ENCODE assay signal across 14 cellular contexts in genomic region chr17:19341641-19342610, GRCh38. TPM values are rescaled to one million over a fixed set of nuclear protein-coding genes. Genes with fewer than 3 reads are reported as not detected.
DNase-seq lines count a peak whose midpoint lies in the region; ATAC-seq and TF ChIP-seq lines count a peak whose summit lies in the region.
"Had no signal": no experiment of that assay in that cellular context is flagged by ENCODE, and none has a peak within 500 bp of the region (broad histone marks: within the 10 kb centered on the region; RNA-seq: fewer than 3 reads in every experiment).

No MANE protein-coding gene starts in this region.

- H3K9me3 ChIP-seq in HEK293 (ENCODE audit: control insufficient read depth, insufficient read depth, low read depth, low read length) (no peaks in the 10 kb centered on the region), esophagus squamous epithelium (no peaks in the 10 kb centered on the region), osteoblast (ENCODE audit: low read depth, low read length) (no peaks in the 10 kb centered on the region)
- H3K9me3 ChIP-seq: left lung had no signal

- DNase-seq in AG10803 (ENCODE audit: low read depth): peak; percentile 60
- no peak for DNase-seq in esophagus squamous epithelium (lab: John Stamatoyannopoulos, UW)
- DNase-seq in osteoblast (ENCODE audit: insufficient read length, low spot score, missing footprints): peak; percentile 95
- no peak for DNase-seq in activated T-helper 2 cell treated with anti-CD3 and anti-CD28 coated beads, Interferon-gamma antibody, Interleukin-2, Interleukin-4, amounts not matched to agents 10 μg/mL and 5 μg/mL and 100 μg/mL, durations not matched to agents 14 hours and 24 hours and 36 hours (ENCODE audit: low spot score)
- DNase-seq: left lung, SHP77 treated with DMSO at 0.1 percent for 48 hours had no signal

- TF ChIP-seq POLR2A in esophagus squamous epithelium (IDR thresholded peaks at IDR 0.05): no peak

- H3K27ac Mint-ChIP-seq in activated T-helper 2 cell treated with anti-CD3 and anti-CD28 coated beads, Interferon-gamma antibody, Interleukin-2, Interleukin-4, amounts not matched to agents 10 μg/mL and 5 μg/mL and 100 μg/mL, durations not matched to agents 14 hours and 24 hours and 36 hours: no peak overlapping the region
- H3K27ac Mint-ChIP-seq: activated T-helper 1 cell treated with anti-CD3 and anti-CD28 coated beads, Interleukin-12 subunit alpha, Interleukin-12 subunit beta, Interleukin-2, Interleukin-4 antibody, amounts not matched to agents 30 ng/mL and 10 ng/mL and 1 ng/mL, durations not matched to agents 14 hours and 24 hours and 36 hours had no signal

- no peak overlapping the region for H3K4me3 Mint-ChIP-seq in activated T-helper 2 cell treated with anti-CD3 and anti-CD28 coated beads, Interferon-gamma antibody, Interleukin-2, Interleukin-4, amounts not matched to agents 10 μg/mL and 5 μg/mL and 100 μg/mL, durations not matched to agents 14 hours and 24 hours and 36 hours (ENCODE audit: low read depth)
- H3K4me3 Mint-ChIP-seq: activated T-helper 1 cell treated with anti-CD3 and anti-CD28 coated beads, Interleukin-12 subunit alpha, Interleukin-12 subunit beta, Interleukin-2, Interleukin-4 antibody, amounts not matched to agents 30 ng/mL and 10 ng/mL and 1 ng/mL, durations not matched to agents 14 hours and 24 hours and 36 hours had no signal

- TF ChIP-seq CTCF in AG10803 (conservative IDR thresholded peaks at IDR 0.05; ENCODE audit: low read length): no peak
- TF ChIP-seq CTCF in HEK293 (tag by site-specific recombination; IDR thresholded peaks at IDR 0.05): no peak
- no peak for TF ChIP-seq CTCF in esophagus squamous epithelium (IDR thresholded peaks at IDR 0.05)
- TF ChIP-seq CTCF in osteoblast (IDR thresholded peaks at IDR 0.05; ENCODE audit: extremely low read depth, low read depth, low read length): no peak

- no peak overlapping the region for H2AFZ ChIP-seq in osteoblast (ENCODE audit: low read length)

- H3K27ac ChIP-seq in HEK293 (ENCODE audit: extremely low read depth, low read depth, low read length): 0 out of 2 replicates have a peak overlapping the region, but pooled peaks have one; percentile 2
- peak overlapping the region in 3 of 4 donors; percentile 10 to 33 (median 29) for H3K27ac ChIP-seq in esophagus squamous epithelium
- H3K27ac ChIP-seq in osteoblast (ENCODE audit: low read depth, low read length): no peak overlapping the region
- H3K27ac ChIP-seq: left lung had no signal

- H3K36me3 Mint-ChIP-seq in activated T-helper 2 cell treated with anti-CD3 and anti-CD28 coated beads, Interferon-gamma antibody, Interleukin-2, Interleukin-4, amounts not matched to agents 10 μg/mL and 5 μg/mL and 100 μg/mL, durations not matched to agents 14 hours and 24 hours and 36 hours (ENCODE audit: low read depth): no peaks in the 10 kb centered on the region

- peaks cover 2% of the 10 kb centered on the region for H3K4me1 ChIP-seq in HEK293 (ENCODE audit: control insufficient read depth, insufficient read depth, low read length)
- peaks cover 13 to 72% (median 28%) of the 10 kb centered on the region in 3 donors for H3K4me1 ChIP-seq in esophagus squamous epithelium
- H3K4me1 ChIP-seq in osteoblast (ENCODE audit: insufficient read depth, low read length): peaks cover 28% of the 10 kb centered on the region

- CTCF ChIA-PET in HEK293 (lab: Yijun Ruan, JAX): interaction anchor here (0.7 to 1.6 kb wide), 3 partner anchors 20 to 720 kb away, joined by 3 to 6 read pairs (median 3); partner anchors contain the start of gene B9D1

- intact Hi-C loops in esophagus squamous epithelium (cut with DNase I): no loop called here
- intact Hi-C loops in activated T-helper 2 cell treated with anti-CD3 and anti-CD28 coated beads, Interferon-gamma antibody, Interleukin-2, Interleukin-4, amounts not matched to agents 10 μg/mL and 5 μg/mL and 100 μg/mL, durations not matched to agents 14 hours and 24 hours and 36 hours (cut with micrococcal nuclease): no loop called here

- no peaks in the 10 kb centered on the region for H3K27me3 Mint-ChIP-seq in activated T-helper 2 cell treated with anti-CD3 and anti-CD28 coated beads, Interferon-gamma antibody, Interleukin-2, Interleukin-4, amounts not matched to agents 10 μg/mL and 5 μg/mL and 100 μg/mL, durations not matched to agents 14 hours and 24 hours and 36 hours (ENCODE audit: low read depth)

- no peak overlapping the region for H3K4me3 ChIP-seq in AG10803 (ENCODE audit: low read length)
- H3K4me3 ChIP-seq in HEK293 (ENCODE audit: low read depth, low read length): no peak overlapping the region
- no peak overlapping the region for H3K4me3 ChIP-seq in esophagus squamous epithelium
- H3K4me3 ChIP-seq in osteoblast (ENCODE audit: insufficient read depth, low read length): no peak overlapping the region
- H3K4me3 ChIP-seq: coronary artery, left lung had no signal

- H4K20me1 ChIP-seq in osteoblast (ENCODE audit: insufficient read depth, low read length): no peaks in the 10 kb centered on the region

- H3K36me3 ChIP-seq in HEK293 (ENCODE audit: control insufficient read depth in 2 of 2, insufficient read depth in 1 of 2, low read length in 2 of 2) (peaks cover 0 to 5% of the 10 kb centered on the region in 2 experiments; a peak in 1 of 3 replicates), esophagus squamous epithelium (peaks cover 0 to 8% (median 0%) of the 10 kb centered on the region in 3 donors), osteoblast (ENCODE audit: insufficient read depth, low read length) (no peaks in the 10 kb centered on the region)
- H3K36me3 ChIP-seq: left lung had no signal

- no peaks in the 10 kb centered on the region for H3K79me2 ChIP-seq in osteoblast (ENCODE audit: insufficient read depth, low read length)

- peaks cover 3% of the 10 kb centered on the region for H3K4me1 Mint-ChIP-seq in activated T-helper 2 cell treated with anti-CD3 and anti-CD28 coated beads, Interferon-gamma antibody, Interleukin-2, Interleukin-4, amounts not matched to agents 10 μg/mL and 5 μg/mL and 100 μg/mL, durations not matched to agents 14 hours and 24 hours and 36 hours (ENCODE audit: low read depth)

- POLR2A ChIA-PET in HEK293 (lab: Yijun Ruan, JAX): no interaction called here

- 61 to 69% methylated on average over 17 to 20 of the region's 20 CpGs for WGBS in esophagus squamous epithelium, 2 donors

- ATAC-seq in HG02623 (IDR thresholded peaks at IDR 0.05; ENCODE audit: unreplicated experiment): no peak
- ATAC-seq in GM21619 (IDR thresholded peaks at IDR 0.05; ENCODE audit: unreplicated experiment): no peak
- no peak for ATAC-seq in GM18520 (IDR thresholded peaks at IDR 0.05; ENCODE audit: unreplicated experiment)
- ATAC-seq: left lung had no signal

- H3K27me3 ChIP-seq in esophagus squamous epithelium (no peaks in the 10 kb centered on the region), osteoblast (ENCODE audit: insufficient read depth, low read length) (no peaks in the 10 kb centered on the region)
- H3K27me3 ChIP-seq: left lung had no signal

- peak overlapping the region; percentile 30 for H3K4me2 ChIP-seq in osteoblast (ENCODE audit: insufficient read depth, low read length)

- H3K9me3 Mint-ChIP-seq in activated T-helper 2 cell treated with anti-CD3 and anti-CD28 coated beads, Interferon-gamma antibody, Interleukin-2, Interleukin-4, amounts not matched to agents 10 μg/mL and 5 μg/mL and 100 μg/mL, durations not matched to agents 14 hours and 24 hours and 36 hours: no peaks in the 10 kb centered on the region
- H3K9me3 Mint-ChIP-seq: activated T-helper 1 cell treated with anti-CD3 and anti-CD28 coated beads, Interleukin-12 subunit alpha, Interleukin-12 subunit beta, Interleukin-2, Interleukin-4 antibody, amounts not matched to agents 30 ng/mL and 10 ng/mL and 1 ng/mL, durations not matched to agents 14 hours and 24 hours and 36 hours had no signal

TF ChIP-seq in HEK293, 187 proteins besides CTCF, POLR2A, EP300 and RAD21 (continues in another document):
- TF ChIP-seq ZNF280D (tag by site-specific recombination; IDR thresholded peaks at IDR 0.05): no peak

RNA-seq across cellular contexts. Expression of gene B9D1, which starts 20.6 kb away (rescaled TPM):
- total RNA-seq in esophagus squamous epithelium (10 to 100 TPM in 3 of 4 donors, 1 to 10 TPM in 1; 9.2 to 24.5 (median 13.0) TPM), osteoblast (20.6 and 21.0 TPM in 2 replicates)
- 6.7 TPM in 2 replicates for total RNA-seq in activated T-helper 2 cell treated with anti-CD3 and anti-CD28 coated beads, Interferon-gamma antibody, Interleukin-2, Interleukin-4, amounts not matched to agents 10 μg/mL and 5 μg/mL and 100 μg/mL, durations not matched to agents 14 hours and 24 hours and 36 hours

RNA-seq across cellular contexts. Expression of gene MAPK7, which starts 36.4 kb away (rescaled TPM):
- total RNA-seq in esophagus squamous epithelium (10 to 100 TPM; 22.6 to 39.7 (median 28.1) TPM), osteoblast (11.5 and 12.7 TPM in 2 replicates)
- total RNA-seq in activated T-helper 2 cell treated with anti-CD3 and anti-CD28 coated beads, Interferon-gamma antibody, Interleukin-2, Interleukin-4, amounts not matched to agents 10 μg/mL and 5 μg/mL and 100 μg/mL, durations not matched to agents 14 hours and 24 hours and 36 hours: 18.9 and 22.6 TPM in 2 replicates

RNA-seq across cellular contexts. Expression of gene MFAP4, which starts 45.1 kb away (rescaled TPM):
- total RNA-seq in esophagus squamous epithelium (100 to 1,000 TPM in 1 of 4 donors, 10 to 100 TPM in 2, 1 to 10 TPM in 1; 4.3 to 365 (median 21.6) TPM), osteoblast (3.6 and 3.8 TPM in 2 replicates)
- not detected in 2 replicates for total RNA-seq in activated T-helper 2 cell treated with anti-CD3 and anti-CD28 coated beads, Interferon-gamma antibody, Interleukin-2, Interleukin-4, amounts not matched to agents 10 μg/mL and 5 μg/mL and 100 μg/mL, durations not matched to agents 14 hours and 24 hours and 36 hours
- total RNA-seq: activated T-helper 1 cell treated with anti-CD3 and anti-CD28 coated beads, Interleukin-12 subunit alpha, Interleukin-12 subunit beta, Interleukin-2, Interleukin-4 antibody, amounts not matched to agents 30 ng/mL and 10 ng/mL and 1 ng/mL, durations not matched to agents 14 hours and 24 hours and 36 hours; glomerular endothelial cell; M059J had no signal

Comparison
In these comparisons a context has a peak if more than half of its experiments do, and no peak if none do; other contexts are left out.
1. DNase-seq: peak in AG10803 (single experiment) and osteoblast (single experiment); none in esophagus squamous epithelium (single experiment) and activated T-helper 2 cell treated with anti-CD3 and anti-CD28 coated beads, Interferon-gamma antibody, Interleukin-2, Interleukin-4, amounts not matched to agents 10 μg/mL and 5 μg/mL and 100 μg/mL, durations not matched to agents 14 hours and 24 hours and 36 hours (single experiment).